Comparison of ENCODE assay signal across 9 cellular contexts in genomic region chr1:77514871-77515776, GRCh38.
DNase-seq lines count a peak whose midpoint lies in the region; ATAC-seq and TF ChIP-seq lines count a peak whose summit lies in the region.
"Had no signal": no experiment of that assay in that cellular context is flagged by ENCODE, and none has a peak within 500 bp of the region (broad histone marks: within the 10 kb centered on the region; RNA-seq: fewer than 3 reads in every experiment).

No MANE protein-coding gene starts in this region.

- ATAC-seq in HG03457 (IDR thresholded peaks at IDR 0.05; ENCODE audit: unreplicated experiment): no peak
- ATAC-seq in HG02981 (IDR thresholded peaks at IDR 0.05; ENCODE audit: unreplicated experiment): no peak

- H3K4me3 ChIP-seq in GM06990 (replicated peaks; ENCODE audit: low read depth, low read length) (no peak overlapping the region), fibroblast of the aortic adventitia (ENCODE audit: low read depth, low read length) (no peak overlapping the region)

- TF ChIP-seq CTCF in GM06990 (IDR thresholded peaks at IDR 0.05; ENCODE audit: insufficient read depth, low read length, poor library complexity, severe bottlenecking) (peak; percentile 13), fibroblast of the aortic adventitia (IDR thresholded peaks at IDR 0.05; ENCODE audit: insufficient read depth, low read length) (peak; percentile 31)

- no peaks in the 10 kb centered on the region; the same call in none of the 2 replicates for H3K27me3 ChIP-seq in GM06990 (replicated peaks; ENCODE audit: control insufficient read depth, insufficient read depth, low read length)

- no peak for DNase-seq in GM06990 (ENCODE audit: extremely low read depth, insufficient read length)
- peak; percentile 42 to 45 for DNase-seq in NOMO-1 (lab: John Stamatoyannopoulos, UW; ENCODE audit: unreplicated experiment in 2 of 2)
- peak; percentile 36 for DNase-seq in fibroblast of the aortic adventitia (ENCODE audit: low read depth)
- peak; percentile 23 for DNase-seq in occipital lobe (lab: John Stamatoyannopoulos, UW)
- no peak for DNase-seq in SW 1271 (lab: John Stamatoyannopoulos, UW)
- DNase-seq in NCI-H2107 treated with DMSO at 0.1 percent for 48 hours (lab: John Stamatoyannopoulos, UW; ENCODE audit: unreplicated experiment): no peak
- DNase-seq: activated CD4-positive, alpha-beta T cell treated with anti-CD3 and anti-CD28 coated beads for 1 hour had no signal

- no peaks in the 10 kb centered on the region for H3K36me3 ChIP-seq in GM06990 (ENCODE audit: control insufficient read depth, insufficient read depth, low read length)

Comparison
In these comparisons a context has a peak if more than half of its experiments do, and no peak if none do; other contexts are left out.
1. DNase-seq: peak in NOMO-1 (2 of 2), fibroblast of the aortic adventitia (single experiment) and occipital lobe (single experiment); none in GM06990 (single experiment), SW 1271 (0 of 2) and NCI-H2107 treated with DMSO at 0.1 percent for 48 hours (single experiment).